ENCODE assay signal across 18 cellular contexts in the genomic region with DNA sequence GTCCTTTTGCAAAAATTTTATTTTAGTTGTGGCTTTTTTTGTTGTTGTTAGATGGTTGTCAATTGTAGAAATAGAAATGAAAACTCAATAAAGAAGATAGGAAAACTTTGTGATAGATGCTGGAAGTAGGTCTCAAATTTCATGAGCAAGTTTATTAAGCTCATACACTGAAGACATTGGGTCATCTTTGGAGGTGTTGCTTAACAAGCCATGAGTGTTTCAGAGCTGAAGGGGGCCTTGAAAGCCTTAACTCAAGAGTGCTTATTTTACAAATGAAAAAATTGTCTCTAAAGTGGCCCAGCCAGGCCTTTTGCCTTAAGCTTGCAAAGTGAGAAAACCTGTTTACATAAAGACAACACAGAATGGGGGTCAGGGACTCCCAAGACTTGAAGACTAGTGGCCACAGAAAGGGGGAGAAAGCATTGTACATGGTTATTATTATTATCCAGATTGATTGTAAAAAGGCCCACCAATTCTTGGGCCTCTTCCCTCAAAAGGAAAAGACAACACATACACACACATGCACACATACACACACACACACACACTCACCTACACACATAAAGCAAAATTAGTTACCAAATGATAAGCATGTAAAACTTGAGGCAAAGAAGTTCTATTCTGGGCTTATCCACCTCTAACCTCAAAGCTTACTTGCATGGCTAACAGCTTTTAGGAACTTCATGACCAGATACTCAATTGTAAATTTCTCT. TPM values are rescaled to one million over a fixed set of nuclear protein-coding genes. Genes with fewer than 3 reads are reported as not detected.
DNase-seq lines count a peak whose midpoint lies in the region; ATAC-seq and TF ChIP-seq lines count a peak whose summit lies in the region.
"Had no signal": no experiment of that assay in that cellular context is flagged by ENCODE, and none has a peak within 500 bp of the region (broad histone marks: within the 10 kb centered on the region; RNA-seq: fewer than 3 reads in every experiment).

No MANE protein-coding gene starts in this region.

- no peak overlapping the region for H3K4me3 Mint-ChIP-seq in T-helper 17 cell
- H3K4me3 Mint-ChIP-seq in stimulated activated naive B cell treated with anti-CD40 and anti-IgM and Interleukin-4, amounts not matched to agents 10 μg/mL and 1 μg/mL and 100 μg/mL, for 72 hours, result no peak overlapping the region

- H3K9me3 Mint-ChIP-seq in stimulated activated naive B cell treated with anti-CD40 and anti-IgM and Interleukin-4, amounts not matched to agents 10 μg/mL and 1 μg/mL and 100 μg/mL, for 72 hours, result peaks cover 0 to 3% of the 10 kb centered on the region in 2 donors

- TF ChIP-seq EP300 in SK-N-SH (IDR thresholded peaks at IDR 0.05; ENCODE audit: borderline replicate concordance in 1 of 2, low read depth in 1 of 2, low read length in 1 of 2), result no peak

- no peaks in the 10 kb centered on the region for H3K27me3 ChIP-seq in SK-N-SH (ENCODE audit: insufficient read depth)
- H3K27me3 ChIP-seq: BE2C, sigmoid colon, testis had no signal

- H3K4me1 ChIP-seq in SK-N-SH (ENCODE audit: control insufficient read depth in 1 of 2, insufficient read depth in 2 of 2, low read depth in 1 of 2, low read length in 1 of 2), result no peaks in the 10 kb centered on the region
- H3K4me1 ChIP-seq: BE2C, testis had no signal

- H3K9me2 ChIP-seq in SK-N-SH, result no peaks in the 10 kb centered on the region

- H3K9me3 ChIP-seq in T-helper 17 cell (ENCODE audit: control insufficient read depth, low read length, poor library complexity, severe bottlenecking), result no peaks in the 10 kb centered on the region
- no peaks in the 10 kb centered on the region for H3K9me3 ChIP-seq in SK-N-SH
- H3K9me3 ChIP-seq: BE2C, sigmoid colon, testis had no signal

- H3K4me3 ChIP-seq in SK-N-SH (ENCODE audit: low read depth in 2 of 2, low read length in 1 of 2), result no peak overlapping the region
- H3K4me3 ChIP-seq: sigmoid colon, testis had no signal

- DNase-seq in T-helper 17 cell, result no peak
- DNase-seq in stimulated activated naive B cell treated with anti-CD40 and anti-IgM and Interleukin-4, amounts not matched to agents 10 μg/mL and 1 μg/mL and 100 μg/mL, for 72 hours, result no peak
- DNase-seq in nucleus accumbens (lab: John Stamatoyannopoulos, UW), result no peak
- DNase-seq in left cardiac atrium, result no peak
- DNase-seq in SK-N-SH, result no peak
- DNase-seq: activated CD4-positive, CD25-positive, alpha-beta regulatory T cell; activated effector memory CD4-positive, alpha-beta T cell treated with anti-CD3 and anti-CD28 coated beads, Interleukin-2, amount 50 U/mL, for 16 hours; anterior cingulate cortex; BE2C; Calu3; H7; left colon; sigmoid colon; stimulated activated CD4-positive, alpha-beta T cell treated with anti-CD3 and anti-CD28 coated beads, Interleukin-2, amount 100 ng/mL, for 24 hours; testis had no signal

- no peak overlapping the region for H3K4me2 ChIP-seq in SK-N-SH

- no peaks in the 10 kb centered on the region for H3K27me3 Mint-ChIP-seq in T-helper 17 cell
- no peaks in the 10 kb centered on the region for H3K27me3 Mint-ChIP-seq in stimulated activated naive B cell treated with anti-CD40 and anti-IgM and Interleukin-4, amounts not matched to agents 10 μg/mL and 1 μg/mL and 100 μg/mL, for 72 hours

- H3K27ac ChIP-seq in SK-N-SH (ENCODE audit: low read depth in 2 of 2, low read length in 1 of 2), result no peak overlapping the region
- H3K27ac ChIP-seq: sigmoid colon, testis had no signal

- H2AFZ ChIP-seq in SK-N-SH (ENCODE audit: low read depth), result no peak overlapping the region

- intact Hi-C loops in left cardiac atrium (cut with DNase I), result no loop called here

- ATAC-seq in GM18511 (IDR thresholded peaks at IDR 0.05; ENCODE audit: unreplicated experiment) (peak; percentile 40), HG02759 (IDR thresholded peaks at IDR 0.05; ENCODE audit: unreplicated experiment) (peak; percentile 40), T-helper 17 cell (no peak), left cardiac atrium (no peak), GM21576 (IDR thresholded peaks at IDR 0.05; ENCODE audit: unreplicated experiment) (no peak)
- peak in 1 of 2 donors; percentile 55 for ATAC-seq in stimulated activated naive B cell treated with anti-CD40 and anti-IgM and Interleukin-4, amounts not matched to agents 10 μg/mL and 1 μg/mL and 100 μg/mL, for 72 hours (replicated peaks)
- ATAC-seq: left colon had no signal

- H3K36me3 Mint-ChIP-seq in T-helper 17 cell (ENCODE audit: low read depth), result peaks cover 3% of the 10 kb centered on the region
- H3K36me3 Mint-ChIP-seq in stimulated activated naive B cell treated with anti-CD40 and anti-IgM and Interleukin-4, amounts not matched to agents 10 μg/mL and 1 μg/mL and 100 μg/mL, for 72 hours, result peaks cover 6 to 7% of the 10 kb centered on the region in 2 donors

- POLR2A ChIA-PET in SK-N-SH (lab: Yijun Ruan, JAX), result interaction anchor here (0.6 kb wide), 1 partner anchor 8 kb away, joined by 3 read pairs; no protein-coding TSS in a partner anchor

- H4K20me1 ChIP-seq in SK-N-SH (ENCODE audit: insufficient read depth), result no peaks in the 10 kb centered on the region

- no peak overlapping the region for H3K9ac ChIP-seq in SK-N-SH

- H3K4me1 Mint-ChIP-seq in T-helper 17 cell, result peaks cover 21% of the 10 kb centered on the region
- H3K4me1 Mint-ChIP-seq in stimulated activated naive B cell treated with anti-CD40 and anti-IgM and Interleukin-4, amounts not matched to agents 10 μg/mL and 1 μg/mL and 100 μg/mL, for 72 hours, result peaks cover 24 to 35% of the 10 kb centered on the region in 2 donors

- no peak for TF ChIP-seq CTCF in SK-N-SH (IDR thresholded peaks at IDR 0.05)

- CTCF ChIA-PET in SK-N-SH (lab: Yijun Ruan, JAX), result interaction anchor here (0.7 to 1.9 kb wide), 3 partner anchors 11 to 41 kb away, joined by 3 to 9 read pairs (median 4); no protein-coding TSS in a partner anchor

- no peaks in the 10 kb centered on the region for H3F3A ChIP-seq in SK-N-SH (replicated peaks; ENCODE audit: insufficient read depth)

- H3K79me2 ChIP-seq in SK-N-SH (ENCODE audit: insufficient read depth), result no peaks in the 10 kb centered on the region

- H3K36me3 ChIP-seq in SK-N-SH (replicated peaks in 1 of 2; ENCODE audit: control insufficient read depth in 1 of 2, insufficient read depth in 2 of 2, low read length in 1 of 2), result no peaks in the 10 kb centered on the region
- H3K36me3 ChIP-seq: BE2C, sigmoid colon had no signal

- peak overlapping the region; percentile 63 for H3K27ac Mint-ChIP-seq in T-helper 17 cell
- peak overlapping the region; percentile 43 for H3K27ac Mint-ChIP-seq in stimulated activated naive B cell treated with anti-CD40 and anti-IgM and Interleukin-4, amounts not matched to agents 10 μg/mL and 1 μg/mL and 100 μg/mL, for 72 hours

- no peak for TF ChIP-seq RAD21 in SK-N-SH (IDR thresholded peaks at IDR 0.05; ENCODE audit: low read length)

TF ChIP-seq in SK-N-SH, 30 proteins besides CTCF, POLR2A, EP300 and RAD21:
- TF ChIP-seq, protein P1, sequence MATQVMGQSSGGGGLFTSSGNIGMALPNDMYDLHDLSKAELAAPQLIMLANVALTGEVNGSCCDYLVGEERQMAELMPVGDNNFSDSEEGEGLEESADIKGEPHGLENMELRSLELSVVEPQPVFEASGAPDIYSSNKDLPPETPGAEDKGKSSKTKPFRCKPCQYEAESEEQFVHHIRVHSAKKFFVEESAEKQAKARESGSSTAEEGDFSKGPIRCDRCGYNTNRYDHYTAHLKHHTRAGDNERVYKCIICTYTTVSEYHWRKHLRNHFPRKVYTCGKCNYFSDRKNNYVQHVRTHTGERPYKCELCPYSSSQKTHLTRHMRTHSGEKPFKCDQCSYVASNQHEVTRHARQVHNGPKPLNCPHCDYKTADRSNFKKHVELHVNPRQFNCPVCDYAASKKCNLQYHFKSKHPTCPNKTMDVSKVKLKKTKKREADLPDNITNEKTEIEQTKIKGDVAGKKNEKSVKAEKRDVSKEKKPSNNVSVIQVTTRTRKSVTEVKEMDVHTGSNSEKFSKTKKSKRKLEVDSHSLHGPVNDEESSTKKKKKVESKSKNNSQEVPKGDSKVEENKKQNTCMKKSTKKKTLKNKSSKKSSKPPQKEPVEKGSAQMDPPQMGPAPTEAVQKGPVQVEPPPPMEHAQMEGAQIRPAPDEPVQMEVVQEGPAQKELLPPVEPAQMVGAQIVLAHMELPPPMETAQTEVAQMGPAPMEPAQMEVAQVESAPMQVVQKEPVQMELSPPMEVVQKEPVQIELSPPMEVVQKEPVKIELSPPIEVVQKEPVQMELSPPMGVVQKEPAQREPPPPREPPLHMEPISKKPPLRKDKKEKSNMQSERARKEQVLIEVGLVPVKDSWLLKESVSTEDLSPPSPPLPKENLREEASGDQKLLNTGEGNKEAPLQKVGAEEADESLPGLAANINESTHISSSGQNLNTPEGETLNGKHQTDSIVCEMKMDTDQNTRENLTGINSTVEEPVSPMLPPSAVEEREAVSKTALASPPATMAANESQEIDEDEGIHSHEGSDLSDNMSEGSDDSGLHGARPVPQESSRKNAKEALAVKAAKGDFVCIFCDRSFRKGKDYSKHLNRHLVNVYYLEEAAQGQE (IDR thresholded peaks at IDR 0.05; ENCODE audit: low read depth, low read length), result no peak
- TF ChIP-seq FOSL2 (IDR thresholded peaks at IDR 0.05; ENCODE audit: borderline replicate concordance, low read depth) (no peak), MEF2A (IDR thresholded peaks at IDR 0.05; ENCODE audit: borderline replicate concordance, low read depth) (no peak), SIN3A (IDR thresholded peaks at IDR 0.05; ENCODE audit: borderline replicate concordance, low read depth, low read length) (no peak), JUND (IDR thresholded peaks at IDR 0.05) (no peak), CHD2 (IDR thresholded peaks at IDR 0.05; ENCODE audit: low read length, partially characterized antibody) (no peak)

RNA-seq across cellular contexts. Expression of a gene that starts 49.7 kb away (rescaled TPM):
- 10 to 100 TPM; 43.5 to 44.5 TPM for total RNA-seq in T-helper 17 cell
- total RNA-seq in left cardiac atrium, result 1 to 10 TPM; 6.4 to 8.2 TPM
- 5.5 and 7.5 TPM in 2 replicates for polyA plus RNA-seq in SK-N-SH (2012; rRNA removed)
- polyA plus RNA-seq in SK-N-SH (2012; cell fraction: cytosol; rRNA removed), result 7.4 and 10.7 TPM in 2 replicates
- polyA plus RNA-seq in SK-N-SH (2012; cell fraction: nucleus; rRNA removed), result 8.0 and 10.1 TPM in 2 replicates

Comparison
In these comparisons a context has a peak if more than half of its experiments do, and no peak if none do; other contexts are left out.
1. ATAC-seq: peak in GM18511 (single experiment) and HG02759 (single experiment); none in T-helper 17 cell (single experiment), left cardiac atrium (0 of 2) and GM21576 (single experiment).
2. RNA of a gene that starts 49.7 kb away (total RNA-seq): 43.5 to 44.5 TPM in T-helper 17 cell; 6.4 to 8.2 TPM in left cardiac atrium; every median in the first group is over 4 times any median in the second.